Comparison of ENCODE assay signal across 8 cellular contexts in genomic region chr5:173327084-173327947, GRCh38.
DNase-seq lines count a peak whose midpoint lies in the region; ATAC-seq and TF ChIP-seq lines count a peak whose summit lies in the region.

No MANE protein-coding gene starts in this region.

- H3K4me3 ChIP-seq in GM12875 (ENCODE audit: low read depth, low read length): peak overlapping the region; percentile 41
- H3K4me3 ChIP-seq in NT2/D1 (ENCODE audit: insufficient read length, low read depth): peak overlapping the region; percentile 66
- H3K4me3 ChIP-seq in parathyroid adenoma (ENCODE audit: low read depth, low read length): peak overlapping the region; percentile 36

- H3K9ac ChIP-seq in NT2/D1 (ENCODE audit: insufficient read length, low read depth) (peak overlapping the region; percentile 79), parathyroid adenoma (no peak overlapping the region)

- H3K36me3 ChIP-seq in NT2/D1 (ENCODE audit: insufficient read depth, insufficient read length, low read length) (peaks cover 16% of the 10 kb centered on the region), parathyroid adenoma (ENCODE audit: control insufficient read depth, insufficient read depth, low read length) (no peaks in the 10 kb centered on the region)

- DNase-seq in NT2/D1 (ENCODE audit: low read depth, low spot score) (no peak), epithelial cell of prostate (ENCODE audit: low read depth, low spot score) (no peak), head of caudate nucleus (no peak), NCI-H510A treated with DMSO at 0.1 percent for 48 hours (lab: John Stamatoyannopoulos, UW) (no peak)
- DNase-seq in stimulated activated naive CD4-positive, alpha-beta T cell treated with Interleukin-2 at 50 U/mL for 16 hours (lab: John Stamatoyannopoulos, UW): no peak

- H3K27ac ChIP-seq in epithelial cell of prostate (peak overlapping the region; percentile 95), parathyroid adenoma (peak overlapping the region; percentile 54)

- H3K9me3 ChIP-seq in NT2/D1 (ENCODE audit: insufficient read depth, low read length) (peaks cover 4% of the 10 kb centered on the region; the same call in 1 of the 2 replicates), parathyroid adenoma (ENCODE audit: control insufficient read depth, low read length) (no peaks in the 10 kb centered on the region)

- TF ChIP-seq CTCF in GM12875 (IDR thresholded peaks at IDR 0.05; ENCODE audit: borderline replicate concordance, insufficient read depth, low read depth, low read length) (no peak), parathyroid adenoma (IDR thresholded peaks at IDR 0.05) (no peak)

- H3K4me1 ChIP-seq in NT2/D1 (ENCODE audit: insufficient read depth, insufficient read length): no peaks in the 10 kb centered on the region
- no peaks in the 10 kb centered on the region for H3K4me1 ChIP-seq in parathyroid adenoma

- intact Hi-C loops in head of caudate nucleus (cut with DNase I): loop anchor here (5.0 kb wide), 1 partner anchor 345 kb away; the partner anchor contains the start of gene ATP6V0E1

- ATAC-seq in GM21381 (IDR thresholded peaks at IDR 0.05; ENCODE audit: unreplicated experiment): no peak

- no peak overlapping the region for H2AFZ ChIP-seq in parathyroid adenoma

- peaks cover 39% of the 10 kb centered on the region for H3K27me3 ChIP-seq in NT2/D1 (ENCODE audit: insufficient read depth, insufficient read length)
- H3K27me3 ChIP-seq in parathyroid adenoma (ENCODE audit: control insufficient read depth, insufficient read depth, low read length): no peaks in the 10 kb centered on the region

- peak overlapping the region; percentile 80 for H3K4me2 ChIP-seq in parathyroid adenoma (ENCODE audit: low read length)

- no peaks in the 10 kb centered on the region for H3K79me2 ChIP-seq in parathyroid adenoma
